ENCODE assay signal across 1 cellular context in genomic region chr19:39539519-39540332, GRCh38.
TF ChIP-seq lines count a peak whose summit lies in the region.

EID2 (minus strand) TSS chr19:39540161; CDS start chr19:39540079, 82 bp downstream.

TF ChIP-seq in HepG2, 621 proteins besides CTCF, POLR2A, EP300 and RAD21 (continued from another document and continues in another):
- no peak for TF ChIP-seq TRAFD1 (CRISPR knock-in tag; IDR thresholded peaks at IDR 0.05; ENCODE audit: borderline replicate concordance)
- TF ChIP-seq, protein P1, sequence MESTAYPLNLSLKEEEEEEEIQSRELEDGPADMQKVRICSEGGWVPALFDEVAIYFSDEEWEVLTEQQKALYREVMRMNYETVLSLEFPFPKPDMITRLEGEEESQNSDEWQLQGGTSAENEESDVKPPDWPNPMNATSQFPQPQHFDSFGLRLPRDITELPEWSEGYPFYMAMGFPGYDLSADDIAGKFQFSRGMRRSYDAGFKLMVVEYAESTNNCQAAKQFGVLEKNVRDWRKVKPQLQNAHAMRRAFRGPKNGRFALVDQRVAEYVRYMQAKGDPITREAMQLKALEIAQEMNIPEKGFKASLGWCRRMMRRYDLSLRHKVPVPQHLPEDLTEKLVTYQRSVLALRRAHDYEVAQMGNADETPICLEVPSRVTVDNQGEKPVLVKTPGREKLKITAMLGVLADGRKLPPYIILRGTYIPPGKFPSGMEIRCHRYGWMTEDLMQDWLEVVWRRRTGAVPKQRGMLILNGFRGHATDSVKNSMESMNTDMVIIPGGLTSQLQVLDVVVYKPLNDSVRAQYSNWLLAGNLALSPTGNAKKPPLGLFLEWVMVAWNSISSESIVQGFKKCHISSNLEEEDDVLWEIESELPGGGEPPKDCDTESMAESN (CRISPR knock-in tag; conservative IDR thresholded peaks at IDR 0.05), result 0 out of 2 replicates have a peak, but pooled peaks have one; percentile 31
- TF ChIP-seq, protein P2, sequence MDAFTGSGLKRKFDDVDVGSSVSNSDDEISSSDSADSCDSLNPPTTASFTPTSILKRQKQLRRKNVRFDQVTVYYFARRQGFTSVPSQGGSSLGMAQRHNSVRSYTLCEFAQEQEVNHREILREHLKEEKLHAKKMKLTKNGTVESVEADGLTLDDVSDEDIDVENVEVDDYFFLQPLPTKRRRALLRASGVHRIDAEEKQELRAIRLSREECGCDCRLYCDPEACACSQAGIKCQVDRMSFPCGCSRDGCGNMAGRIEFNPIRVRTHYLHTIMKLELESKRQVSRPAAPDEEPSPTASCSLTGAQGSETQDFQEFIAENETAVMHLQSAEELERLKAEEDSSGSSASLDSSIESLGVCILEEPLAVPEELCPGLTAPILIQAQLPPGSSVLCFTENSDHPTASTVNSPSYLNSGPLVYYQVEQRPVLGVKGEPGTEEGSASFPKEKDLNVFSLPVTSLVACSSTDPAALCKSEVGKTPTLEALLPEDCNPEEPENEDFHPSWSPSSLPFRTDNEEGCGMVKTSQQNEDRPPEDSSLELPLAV (CRISPR knock-in tag; conservative IDR thresholded peaks at IDR 0.05; ENCODE audit: low read depth), result no peak
- TF ChIP-seq PAX8 (CRISPR knock-in tag; IDR thresholded peaks at IDR 0.05; ENCODE audit: borderline replicate concordance), result no peak
- TF ChIP-seq SYNCRIP (IDR thresholded peaks at IDR 0.05; ENCODE audit: insufficient read depth, low read depth, low read length), result no peak
- peak; percentile 66; the same call in 1 of the 2 replicates for TF ChIP-seq KLF12 (CRISPR knock-in tag; IDR thresholded peaks at IDR 0.05; ENCODE audit: borderline replicate concordance)
- no peak for TF ChIP-seq ATF3 (CRISPR knock-in tag; IDR thresholded peaks at IDR 0.05)
- TF ChIP-seq ZNF841 (CRISPR knock-in tag; IDR thresholded peaks at IDR 0.05; ENCODE audit: borderline replicate concordance), result no peak
- no peak for TF ChIP-seq ZC3H13 (CRISPR knock-in tag; IDR thresholded peaks at IDR 0.05)
- TF ChIP-seq SRF (IDR thresholded peaks at IDR 0.05; ENCODE audit: low read depth, low read length), result no peak
- no peak for TF ChIP-seq FOXK2 (IDR thresholded peaks at IDR 0.05)
- no peak for TF ChIP-seq TCF7L2 (IDR thresholded peaks at IDR 0.05; ENCODE audit: low read depth, low read length)
- TF ChIP-seq MEIS2 (CRISPR knock-in tag; IDR thresholded peaks at IDR 0.05), result peak; percentile 69
- TF ChIP-seq SPEN (CRISPR knock-in tag; IDR thresholded peaks at IDR 0.05; ENCODE audit: low read depth), result peak; percentile 77; the same call in 1 of the 2 replicates
- no peak for TF ChIP-seq KDM1A (CRISPR knock-in tag; IDR thresholded peaks at IDR 0.05)
- TF ChIP-seq SP4 (CRISPR knock-in tag; IDR thresholded peaks at IDR 0.05), result no peak
- TF ChIP-seq, protein P3, sequence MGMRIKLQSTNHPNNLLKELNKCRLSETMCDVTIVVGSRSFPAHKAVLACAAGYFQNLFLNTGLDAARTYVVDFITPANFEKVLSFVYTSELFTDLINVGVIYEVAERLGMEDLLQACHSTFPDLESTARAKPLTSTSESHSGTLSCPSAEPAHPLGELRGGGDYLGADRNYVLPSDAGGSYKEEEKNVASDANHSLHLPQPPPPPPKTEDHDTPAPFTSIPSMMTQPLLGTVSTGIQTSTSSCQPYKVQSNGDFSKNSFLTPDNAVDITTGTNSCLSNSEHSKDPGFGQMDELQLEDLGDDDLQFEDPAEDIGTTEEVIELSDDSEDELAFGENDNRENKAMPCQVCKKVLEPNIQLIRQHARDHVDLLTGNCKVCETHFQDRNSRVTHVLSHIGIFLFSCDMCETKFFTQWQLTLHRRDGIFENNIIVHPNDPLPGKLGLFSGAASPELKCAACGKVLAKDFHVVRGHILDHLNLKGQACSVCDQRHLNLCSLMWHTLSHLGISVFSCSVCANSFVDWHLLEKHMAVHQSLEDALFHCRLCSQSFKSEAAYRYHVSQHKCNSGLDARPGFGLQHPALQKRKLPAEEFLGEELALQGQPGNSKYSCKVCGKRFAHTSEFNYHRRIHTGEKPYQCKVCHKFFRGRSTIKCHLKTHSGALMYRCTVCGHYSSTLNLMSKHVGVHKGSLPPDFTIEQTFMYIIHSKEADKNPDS (CRISPR knock-in tag; IDR thresholded peaks at IDR 0.05), result no peak
- peak; percentile 69 for TF ChIP-seq ZNF792 (CRISPR knock-in tag; IDR thresholded peaks at IDR 0.05)
- no peak for TF ChIP-seq CREBL2 (CRISPR knock-in tag; IDR thresholded peaks at IDR 0.05; ENCODE audit: borderline replicate concordance)
- no peak for TF ChIP-seq TP53 (CRISPR knock-in tag; conservative IDR thresholded peaks at IDR 0.05)
- TF ChIP-seq HNRNPL (IDR thresholded peaks at IDR 0.05; ENCODE audit: low read depth, low read length), result no peak
- TF ChIP-seq, protein P4, sequence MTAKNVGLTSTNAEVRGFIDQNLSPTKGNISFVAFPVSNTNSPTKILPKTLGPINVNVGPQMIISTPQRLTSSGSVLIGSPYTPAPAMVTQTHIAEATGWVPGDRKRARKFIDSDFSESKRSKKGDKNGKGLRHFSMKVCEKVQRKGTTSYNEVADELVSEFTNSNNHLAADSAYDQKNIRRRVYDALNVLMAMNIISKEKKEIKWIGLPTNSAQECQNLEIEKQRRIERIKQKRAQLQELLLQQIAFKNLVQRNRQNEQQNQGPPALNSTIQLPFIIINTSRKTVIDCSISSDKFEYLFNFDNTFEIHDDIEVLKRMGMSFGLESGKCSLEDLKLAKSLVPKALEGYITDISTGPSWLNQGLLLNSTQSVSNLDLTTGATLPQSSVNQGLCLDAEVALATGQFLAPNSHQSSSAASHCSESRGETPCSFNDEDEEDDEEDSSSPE (CRISPR knock-in tag; IDR thresholded peaks at IDR 0.05), result peak; percentile 75
- no peak for TF ChIP-seq E2F5 (CRISPR knock-in tag; conservative IDR thresholded peaks at IDR 0.05)
- TF ChIP-seq RFXANK (CRISPR knock-in tag; IDR thresholded peaks at IDR 0.05), result 0 out of 2 replicates have a peak, but pooled peaks have one; percentile 27
- TF ChIP-seq ZSCAN30 (CRISPR knock-in tag; IDR thresholded peaks at IDR 0.05), result no peak
- 0 out of 2 replicates have a peak, but pooled peaks have one; percentile 14 for TF ChIP-seq ETV5 (CRISPR knock-in tag; IDR thresholded peaks at IDR 0.05; ENCODE audit: borderline replicate concordance)
- no peak for TF ChIP-seq GABPA (IDR thresholded peaks at IDR 0.05; ENCODE audit: low read depth, low read length)
- TF ChIP-seq GABPA (CRISPR knock-in tag; IDR thresholded peaks at IDR 0.05; ENCODE audit: low read depth), result no peak
- no peak for TF ChIP-seq TIGD3 (CRISPR knock-in tag; IDR thresholded peaks at IDR 0.05; ENCODE audit: borderline replicate concordance)
- TF ChIP-seq CENPT (CRISPR knock-in tag; IDR thresholded peaks at IDR 0.05; ENCODE audit: low read depth), result no peak
- TF ChIP-seq ZEB1 (IDR thresholded peaks at IDR 0.05; ENCODE audit: insufficient replicate concordance, low read depth), result no peak
- no peak; the same call in 1 of the 2 replicates for TF ChIP-seq ZNF777 (CRISPR knock-in tag; IDR thresholded peaks at IDR 0.05)
- TF ChIP-seq ZNF343 (CRISPR knock-in tag; IDR thresholded peaks at IDR 0.05), result no peak
- TF ChIP-seq MAFF (IDR thresholded peaks at IDR 0.05; ENCODE audit: low read depth, low read length), result no peak
- TF ChIP-seq, protein P5, sequence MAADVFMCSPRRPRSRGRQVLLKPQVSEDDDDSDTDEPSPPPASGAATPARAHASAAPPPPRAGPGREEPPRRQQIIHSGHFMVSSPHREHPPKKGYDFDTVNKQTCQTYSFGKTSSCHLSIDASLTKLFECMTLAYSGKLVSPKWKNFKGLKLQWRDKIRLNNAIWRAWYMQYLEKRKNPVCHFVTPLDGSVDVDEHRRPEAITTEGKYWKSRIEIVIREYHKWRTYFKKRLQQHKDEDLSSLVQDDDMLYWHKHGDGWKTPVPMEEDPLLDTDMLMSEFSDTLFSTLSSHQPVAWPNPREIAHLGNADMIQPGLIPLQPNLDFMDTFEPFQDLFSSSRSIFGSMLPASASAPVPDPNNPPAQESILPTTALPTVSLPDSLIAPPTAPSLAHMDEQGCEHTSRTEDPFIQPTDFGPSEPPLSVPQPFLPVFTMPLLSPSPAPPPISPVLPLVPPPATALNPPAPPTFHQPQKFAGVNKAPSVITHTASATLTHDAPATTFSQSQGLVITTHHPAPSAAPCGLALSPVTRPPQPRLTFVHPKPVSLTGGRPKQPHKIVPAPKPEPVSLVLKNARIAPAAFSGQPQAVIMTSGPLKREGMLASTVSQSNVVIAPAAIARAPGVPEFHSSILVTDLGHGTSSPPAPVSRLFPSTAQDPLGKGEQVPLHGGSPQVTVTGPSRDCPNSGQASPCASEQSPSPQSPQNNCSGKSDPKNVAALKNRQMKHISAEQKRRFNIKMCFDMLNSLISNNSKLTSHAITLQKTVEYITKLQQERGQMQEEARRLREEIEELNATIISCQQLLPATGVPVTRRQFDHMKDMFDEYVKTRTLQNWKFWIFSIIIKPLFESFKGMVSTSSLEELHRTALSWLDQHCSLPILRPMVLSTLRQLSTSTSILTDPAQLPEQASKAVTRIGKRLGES (CRISPR knock-in tag; IDR thresholded peaks at IDR 0.05; ENCODE audit: borderline replicate concordance), result 0 out of 2 replicates have a peak, but pooled peaks have one; percentile 33
- peak; percentile 79 for TF ChIP-seq AGO1 (IDR thresholded peaks at IDR 0.05; ENCODE audit: low read depth, low read length, poor library complexity, severe bottlenecking)
- no peak for TF ChIP-seq SP5 (CRISPR knock-in tag; IDR thresholded peaks at IDR 0.05; ENCODE audit: borderline replicate concordance, low read depth)
- peak; percentile 78 for TF ChIP-seq IKZF4 (CRISPR knock-in tag; IDR thresholded peaks at IDR 0.05; ENCODE audit: borderline replicate concordance, low read depth, not compliant biosample characterization)
- peak; percentile 54; the same call in 1 of the 2 replicates for TF ChIP-seq KDM5A (IDR thresholded peaks at IDR 0.05; ENCODE audit: borderline replicate concordance, low read length)
- TF ChIP-seq IRF1 (CRISPR knock-in tag; IDR thresholded peaks at IDR 0.05; ENCODE audit: low read depth), result no peak
- no peak for TF ChIP-seq FOXA1 (IDR thresholded peaks at IDR 0.05)
- no peak for TF ChIP-seq FOXA1 (CRISPR knock-in tag; IDR thresholded peaks at IDR 0.05)
- TF ChIP-seq TEAD2 (CRISPR knock-in tag; IDR thresholded peaks at IDR 0.05), result no peak
- TF ChIP-seq THAP7 (CRISPR knock-in tag; IDR thresholded peaks at IDR 0.05), result no peak
- TF ChIP-seq FOXJ3 (CRISPR knock-in tag; IDR thresholded peaks at IDR 0.05; ENCODE audit: borderline replicate concordance), result peak; percentile 55; the same call in 1 of the 2 replicates
- TF ChIP-seq ZSCAN5A (CRISPR knock-in tag; IDR thresholded peaks at IDR 0.05; ENCODE audit: borderline replicate concordance), result no peak
- no peak for TF ChIP-seq ZNF577 (CRISPR knock-in tag; IDR thresholded peaks at IDR 0.05; ENCODE audit: borderline replicate concordance, low read depth)
- no peak for TF ChIP-seq RBM22 (optimal IDR thresholded peaks at IDR 0.05; ENCODE audit: low read length)
